ENCODE assay signal across 3 cellular contexts in the genomic region with DNA sequence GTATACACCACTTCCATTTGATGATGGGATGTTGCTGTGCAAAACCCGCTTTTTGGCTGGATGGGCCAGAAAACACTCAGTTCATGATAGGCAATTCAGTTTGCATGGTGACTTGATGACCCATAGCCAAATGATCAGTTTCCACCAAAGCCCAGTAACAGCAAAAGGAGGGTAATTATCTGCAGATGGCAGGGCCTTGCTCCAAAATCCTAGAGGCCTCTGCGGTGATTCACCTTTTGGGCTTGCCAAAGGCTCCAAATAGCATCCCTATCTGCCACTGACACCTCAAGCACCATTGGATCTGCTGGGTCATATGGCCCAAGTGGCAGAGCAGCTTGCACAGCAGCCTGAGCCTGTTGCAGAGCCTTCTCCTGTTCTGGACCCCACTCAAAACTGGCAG. TPM values are rescaled to one million over a fixed set of nuclear protein-coding genes. Genes with fewer than 3 reads are reported as not detected.
"Had no signal": no experiment of that assay in that cellular context is flagged by ENCODE, and none has a peak within 500 bp of the region (broad histone marks: within the 10 kb centered on the region; RNA-seq: fewer than 3 reads in every experiment).

No MANE protein-coding gene starts in this region.

RNA-seq across cellular contexts. Expression of a gene that starts 9.7 kb away (rescaled TPM):
- total RNA-seq: dermis blood vessel endothelial cell; endothelial cell of umbilical vein; naive thymus-derived CD8-positive, alpha-beta T cell had no signal
- polyA plus RNA-seq: endothelial cell of umbilical vein had no signal
